In the genomic region with DNA sequence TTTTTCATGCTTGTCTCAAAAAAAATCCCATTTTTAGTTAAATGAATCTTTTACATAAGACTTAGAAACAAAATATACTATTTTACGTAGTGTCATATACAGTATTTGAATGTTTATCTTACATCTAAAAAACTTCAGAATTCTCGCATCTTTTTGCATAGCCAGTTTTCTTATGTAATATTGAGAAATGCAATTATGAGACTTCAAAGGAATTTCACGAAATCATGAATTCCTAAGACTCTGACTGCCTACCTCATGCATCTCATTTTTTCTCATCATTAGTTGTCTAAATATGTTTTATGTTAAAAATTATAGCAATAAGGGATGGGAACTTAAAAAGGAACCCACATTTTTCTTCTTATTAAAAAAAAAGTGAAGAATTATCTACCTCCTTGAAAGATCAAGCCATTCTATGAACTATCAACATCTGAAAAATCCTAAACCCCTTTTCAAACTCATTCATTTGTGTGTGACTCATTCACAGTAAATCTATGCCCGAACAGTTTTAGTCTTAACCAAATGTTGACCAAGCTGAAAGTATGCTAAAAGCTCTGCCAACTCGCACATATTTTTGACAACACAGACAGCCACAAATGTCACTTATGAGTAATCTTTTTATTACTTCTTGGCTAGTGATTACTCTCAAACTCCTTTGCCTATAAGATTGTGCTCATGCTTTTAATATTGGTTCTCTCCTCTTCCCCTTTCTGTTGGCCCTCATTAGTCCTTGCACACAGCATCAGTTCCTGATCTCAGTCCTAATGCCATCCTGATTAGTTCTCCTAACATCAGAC, we compare ENCODE assay signal across 10 cellular contexts.
DNase-seq lines count a peak whose midpoint lies in the region; ATAC-seq and TF ChIP-seq lines count a peak whose summit lies in the region.
"Had no signal": no experiment of that assay in that cellular context is flagged by ENCODE, and none has a peak within 500 bp of the region (broad histone marks: within the 10 kb centered on the region; RNA-seq: fewer than 3 reads in every experiment).

No MANE protein-coding gene starts in this region.

- H3K4me3 ChIP-seq in HEK293 (ENCODE audit: low read depth, low read length) = no peak overlapping the region

- POLR2A ChIA-PET in HEK293 (lab: Yijun Ruan, JAX) = no interaction called here

- no peak for TF ChIP-seq CTCF in HEK293 (tag by site-specific recombination; IDR thresholded peaks at IDR 0.05)

- ATAC-seq in left ventricle myocardium superior = no peak

- intact Hi-C loops in left ventricle myocardium superior (cut with micrococcal nuclease) = no loop called here

- H3K27ac ChIP-seq in HEK293 (ENCODE audit: extremely low read depth, low read depth, low read length) = no peak overlapping the region

- DNase-seq in GM04503 (ENCODE audit: low read depth) (peak; percentile 98), NCI-H446 treated with DMSO at 0.1 percent for 48 hours (lab: John Stamatoyannopoulos, UW) (peak; percentile 75), hepatic stellate cell (ENCODE audit: low spot score) (peak; percentile 40), NOMO-1 treated with dmso at 0.1 percent for 144 hours (lab: John Stamatoyannopoulos, UW; ENCODE audit: unreplicated experiment) (no peak), left ventricle myocardium superior (no peak), midbrain (lab: John Stamatoyannopoulos, UW) (no peak)
- DNase-seq in stimulated activated CD4-positive, alpha-beta T cell treated with anti-CD3 and anti-CD28 coated beads, Interleukin-4, amount 100 ng/mL, for 4 hours = no peak
- DNase-seq: activated B cell treated with CpG ODN at 0.5 μM for 24 hours; stimulated activated CD4-positive, alpha-beta T cell treated with anti-CD3 and anti-CD28 coated beads, Interleukin-1b, Interleukin-23, amount 100 ng/mL, for 48 hours had no signal

- no peaks in the 10 kb centered on the region for H3K4me1 ChIP-seq in HEK293 (ENCODE audit: control insufficient read depth, insufficient read depth, low read length)

- H3K36me3 ChIP-seq in HEK293 (ENCODE audit: control insufficient read depth in 2 of 2, insufficient read depth in 1 of 2, low read length in 2 of 2) = no peaks in the 10 kb centered on the region

- H3K9me3 ChIP-seq in HEK293 (ENCODE audit: control insufficient read depth, insufficient read depth, low read depth, low read length) = no peaks in the 10 kb centered on the region

- CTCF ChIA-PET in HEK293 (lab: Yijun Ruan, JAX) = interaction anchor here (0.6 kb wide), 1 partner anchor 887 kb away, joined by 3 read pairs; no protein-coding TSS in a partner anchor

TF ChIP-seq in HEK293, 187 proteins besides CTCF, POLR2A, EP300 and RAD21:
- TF ChIP-seq ZNF16 (tag by site-specific recombination; IDR thresholded peaks at IDR 0.05; ENCODE audit: low read depth) (no peak), ZBTB20 (tag by site-specific recombination; IDR thresholded peaks at IDR 0.05) (no peak), ZEB2 (tag by site-specific recombination; IDR thresholded peaks at IDR 0.05) (peak; percentile 39; the same call in 1 of the 2 replicates), ZBTB8A (tag by site-specific recombination; IDR thresholded peaks at IDR 0.05) (no peak), ZNF548 (tag by site-specific recombination; IDR thresholded peaks at IDR 0.05) (no peak), ZNF660 (tag by site-specific recombination; IDR thresholded peaks at IDR 0.05) (no peak)
- TF ChIP-seq, protein P1, sequence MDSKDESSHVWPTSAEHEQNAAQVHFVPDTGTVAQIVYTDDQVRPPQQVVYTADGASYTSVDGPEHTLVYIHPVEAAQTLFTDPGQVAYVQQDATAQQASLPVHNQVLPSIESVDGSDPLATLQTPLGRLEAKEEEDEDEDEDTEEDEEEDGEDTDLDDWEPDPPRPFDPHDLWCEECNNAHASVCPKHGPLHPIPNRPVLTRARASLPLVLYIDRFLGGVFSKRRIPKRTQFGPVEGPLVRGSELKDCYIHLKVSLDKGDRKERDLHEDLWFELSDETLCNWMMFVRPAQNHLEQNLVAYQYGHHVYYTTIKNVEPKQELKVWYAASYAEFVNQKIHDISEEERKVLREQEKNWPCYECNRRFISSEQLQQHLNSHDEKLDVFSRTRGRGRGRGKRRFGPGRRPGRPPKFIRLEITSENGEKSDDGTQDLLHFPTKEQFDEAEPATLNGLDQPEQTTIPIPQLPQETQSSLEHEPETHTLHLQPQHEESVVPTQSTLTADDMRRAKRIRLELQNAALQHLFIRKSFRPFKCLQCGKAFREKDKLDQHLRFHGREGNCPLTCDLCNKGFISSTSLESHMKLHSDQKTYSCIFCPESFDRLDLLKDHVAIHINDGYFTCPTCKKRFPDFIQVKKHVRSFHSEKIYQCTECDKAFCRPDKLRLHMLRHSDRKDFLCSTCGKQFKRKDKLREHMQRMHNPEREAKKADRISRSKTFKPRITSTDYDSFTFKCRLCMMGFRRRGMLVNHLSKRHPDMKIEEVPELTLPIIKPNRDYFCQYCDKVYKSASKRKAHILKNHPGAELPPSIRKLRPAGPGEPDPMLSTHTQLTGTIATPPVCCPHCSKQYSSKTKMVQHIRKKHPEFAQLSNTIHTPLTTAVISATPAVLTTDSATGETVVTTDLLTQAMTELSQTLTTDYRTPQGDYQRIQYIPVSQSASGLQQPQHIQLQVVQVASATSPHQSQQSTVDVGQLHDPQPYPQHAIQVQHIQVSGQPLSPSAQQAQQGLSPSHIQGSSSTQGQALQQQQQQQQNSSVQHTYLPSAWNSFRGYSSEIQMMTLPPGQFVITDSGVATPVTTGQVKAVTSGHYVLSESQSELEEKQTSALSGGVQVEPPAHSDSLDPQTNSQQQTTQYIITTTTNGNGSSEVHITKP (tag by site-specific recombination; IDR thresholded peaks at IDR 0.05) = peak; percentile 56

Comparison
In these comparisons a context has a peak if more than half of its experiments do, and no peak if none do; other contexts are left out.
1. DNase-seq: peak in GM04503 (single experiment), NCI-H446 treated with DMSO at 0.1 percent for 48 hours (single experiment) and hepatic stellate cell (single experiment); none in stimulated activated CD4-positive, alpha-beta T cell treated with anti-CD3 and anti-CD28 coated beads, Interleukin-4, amount 100 ng/mL, for 4 hours (0 of 2), NOMO-1 treated with dmso at 0.1 percent for 144 hours (single experiment), left ventricle myocardium superior (single experiment) and midbrain (single experiment).